8 cellular contexts compared by ENCODE assay signal in genomic region chr18:62586148-62586774, GRCh38.
DNase-seq lines count a peak whose midpoint lies in the region; ATAC-seq and TF ChIP-seq lines count a peak whose summit lies in the region.

No MANE protein-coding gene starts in this region.

- DNase-seq in AG08395 (ENCODE audit: low spot score) (peak; percentile 90), NCI-H69 (lab: John Stamatoyannopoulos, UW) (peak; percentile 88), dorsolateral prefrontal cortex (peak; percentile 58 to 88 (median 82)), memory B cell (ENCODE audit: low spot score in 2 of 2) (peak; percentile 38 to 44)
- peak; percentile 93 for DNase-seq in activated CD4-positive, alpha-beta memory T cell treated with anti-CD3 and anti-CD28 coated beads for 36 hours
- DNase-seq in stimulated activated CD8-positive, alpha-beta memory T cell treated with anti-CD3 and anti-CD28 coated beads, Interleukin-15, amount 100 ng/mL, for 24 hours (ENCODE audit: low read depth), result peak; percentile 47

- TF ChIP-seq CTCF in dorsolateral prefrontal cortex (IDR thresholded peaks at IDR 0.05 in 54 of 56, conservative IDR thresholded peaks at IDR 0.05 in 2 of 56; ENCODE audit: low read depth in 1 of 56, partially characterized antibody in 56 of 56), result peak; percentile 72 to 98 (median 93)

- no peaks in the 10 kb centered on the region for H3K27me3 ChIP-seq in dorsolateral prefrontal cortex

- peaks cover 1% of the 10 kb centered on the region for H3K27me3 Mint-ChIP-seq in activated CD4-positive, alpha-beta memory T cell treated with anti-CD3 and anti-CD28 coated beads for 36 hours
- H3K27me3 Mint-ChIP-seq in memory B cell, result no peaks in the 10 kb centered on the region

- H3K27ac ChIP-seq in dorsolateral prefrontal cortex, result peak overlapping the region in 53 of 59 donors; percentile 21 to 86 (median 69)

- peaks cover 39% of the 10 kb centered on the region for H3K4me1 Mint-ChIP-seq in activated CD4-positive, alpha-beta memory T cell treated with anti-CD3 and anti-CD28 coated beads for 36 hours (ENCODE audit: low read depth)
- peaks cover 11% of the 10 kb centered on the region for H3K4me1 Mint-ChIP-seq in memory B cell

- intact Hi-C loops in activated CD4-positive, alpha-beta memory T cell treated with anti-CD3 and anti-CD28 coated beads for 36 hours (cut with micrococcal nuclease), result loop anchor here (1.0 to 5.0 kb wide), 10 partner anchors 129 to 731 kb away; partner anchors contain the start of genes BCL2, PHLPP1, PIGN and RELCH
- intact Hi-C loops in dorsolateral prefrontal cortex (cut with DNase I), result loop anchor here (2.0 to 10.0 kb wide), 6 partner anchors 61 to 397 kb away; partner anchors contain the start of genes PHLPP1 (in 1 of the 2) and ZCCHC2 (in 1 of the 2)

- POLR2A ChIA-PET in activated CD4-positive, alpha-beta memory T cell treated with anti-CD3 and anti-CD28 coated beads for 36 hours (lab: Charles Lee), result interaction anchor here (1.0 to 1.8 kb wide), 4 partner anchors 15 to 160 kb away, joined by 3 to 5 read pairs (median 4); no protein-coding TSS in a partner anchor

- peak overlapping the region in 47 of 59 donors; percentile 0 to 60 (median 34) for H3K4me3 ChIP-seq in dorsolateral prefrontal cortex

- peak overlapping the region; percentile 40 for H3K4me3 Mint-ChIP-seq in activated CD4-positive, alpha-beta memory T cell treated with anti-CD3 and anti-CD28 coated beads for 36 hours
- peak overlapping the region; percentile 47 for H3K4me3 Mint-ChIP-seq in memory B cell

- H3K9me3 Mint-ChIP-seq in activated CD4-positive, alpha-beta memory T cell treated with anti-CD3 and anti-CD28 coated beads for 36 hours, result no peaks in the 10 kb centered on the region
- H3K9me3 Mint-ChIP-seq in memory B cell, result no peaks in the 10 kb centered on the region

- ATAC-seq in GM18519 (IDR thresholded peaks at IDR 0.05; ENCODE audit: low FRiP score, unreplicated experiment) (peak; percentile 60), HG03095 (IDR thresholded peaks at IDR 0.05; ENCODE audit: unreplicated experiment) (peak; percentile 76), memory B cell (ENCODE audit: low read depth) (peak; percentile 53)

- CTCF ChIA-PET in activated CD4-positive, alpha-beta memory T cell treated with anti-CD3 and anti-CD28 coated beads for 36 hours (lab: Charles Lee), result interaction anchor here (0.6 to 4.6 kb wide), 25 partner anchors 8 to 401 kb away, joined by 3 to 42 read pairs (median 4); partner anchors contain the start of genes PHLPP1 and ZCCHC2

- H3K27ac Mint-ChIP-seq in activated CD4-positive, alpha-beta memory T cell treated with anti-CD3 and anti-CD28 coated beads for 36 hours, result peak overlapping the region; percentile 94
- no peak overlapping the region for H3K27ac Mint-ChIP-seq in memory B cell

- H3K36me3 Mint-ChIP-seq in activated CD4-positive, alpha-beta memory T cell treated with anti-CD3 and anti-CD28 coated beads for 36 hours, result peaks cover 5% of the 10 kb centered on the region
- peaks cover 10% of the 10 kb centered on the region for H3K36me3 Mint-ChIP-seq in memory B cell

Comparison
In these comparisons a context has a peak if more than half of its experiments do, and no peak if none do; other contexts are left out.
1. Peak in every context shown above with its lines: DNase-seq, ATAC-seq, H3K4me3 ChIP-seq and H3K27ac ChIP-seq.
2. DNase-seq: peak in every context shown above with its lines; median percentile 93 in activated CD4-positive, alpha-beta memory T cell treated with anti-CD3 and anti-CD28 coated beads for 36 hours; 90 in AG08395; 88 in NCI-H69; 82 in dorsolateral prefrontal cortex; 47 in stimulated activated CD8-positive, alpha-beta memory T cell treated with anti-CD3 and anti-CD28 coated beads, Interleukin-15, amount 100 ng/mL, for 24 hours; 41 in memory B cell.